In genomic region chr9:68979538-68980314, GRCh38 we compare ENCODE assay signal across 9 cellular contexts. TPM values are rescaled to one million over a fixed set of nuclear protein-coding genes. Genes with fewer than 3 reads are reported as not detected.
DNase-seq lines count a peak whose midpoint lies in the region; FAIRE-seq and TF ChIP-seq lines count a peak whose summit lies in the region.
"Had no signal": no experiment of that assay in that cellular context is flagged by ENCODE, and none has a peak within 500 bp of the region (broad histone marks: within the 10 kb centered on the region; RNA-seq: fewer than 3 reads in every experiment).

No MANE protein-coding gene starts in this region.

- 90% methylated on average over 9 of the region's 9 CpGs; no CpG with 5 or more reads in 1 of the 2 experiments for WGBS in H1 (ENCODE audit: extremely low coverage in 1 of 2, insufficient coverage in 1 of 2, insufficient read length in 1 of 2, insufficient replicate concordance in 2 of 2, low coverage in 1 of 2, low lambda C conversion rate in 2 of 2, missing lambda C conversion rate in 1 of 2), 2 experiments

- peaks cover 3 to 12% (median 4%) of the 10 kb centered on the region in 4 experiments; a peak in 6 of 7 replicates for H3K4me1 ChIP-seq in H1 (replicated peaks in 1 of 4; ENCODE audit: control insufficient read depth in 3 of 4, insufficient read depth in 4 of 4, low read length in 3 of 4)
- peaks cover 32% of the 10 kb centered on the region for H3K4me1 ChIP-seq in rectal smooth muscle tissue (ENCODE audit: control insufficient read depth, insufficient read depth, low read length)
- H3K4me1 ChIP-seq in uterus: peaks cover 0 to 6% of the 10 kb centered on the region in 2 donors

- no peak overlapping the region for H3K27ac ChIP-seq in H1 (ENCODE audit: low read depth, low read length)
- H3K27ac ChIP-seq in rectal smooth muscle tissue (ENCODE audit: low read depth, low read length): peak overlapping the region; percentile 86
- H3K27ac ChIP-seq in uterus: no peak overlapping the region

- H2BK120ac ChIP-seq in H1 (replicated peaks; ENCODE audit: low read depth, low read length): no peak overlapping the region

- no peak overlapping the region for H3K4me2 ChIP-seq in H1 (ENCODE audit: insufficient read depth in 1 of 2, low read depth in 2 of 2, low read length in 2 of 2)

- CTCF ChIA-PET in H1 (lab: Charles Lee; ENCODE audit: partially characterized antibody): interaction anchor here (1.0 to 1.3 kb wide), 5 partner anchors 13 to 396 kb away, joined by 3 to 5 read pairs (median 4); partner anchors contain the start of gene PIP5K1B

- no peak overlapping the region for H2BK15ac ChIP-seq in H1 (ENCODE audit: low read length)

- H3K9me3 Mint-ChIP-seq in T-helper 1 cell treated with Interleukin-12 subunit alpha and Interleukin-12 subunit beta and Interleukin-4 antibody, amounts not matched to agents 30 μg/mL and 1 μg/mL, for 36 hours: no peaks in the 10 kb centered on the region

- H3K4me1 Mint-ChIP-seq in T-helper 1 cell treated with Interleukin-12 subunit alpha and Interleukin-12 subunit beta and Interleukin-4 antibody, amounts not matched to agents 30 μg/mL and 1 μg/mL, for 36 hours (ENCODE audit: low read depth): peaks cover 47% of the 10 kb centered on the region

- peak; percentile 26 for TF ChIP-seq POLR2A in GM18951 (IDR thresholded peaks at IDR 0.05; ENCODE audit: extremely low read depth, insufficient read depth, insufficient read length)
- TF ChIP-seq POLR2A in H1 (IDR thresholded peaks at IDR 0.05; ENCODE audit: control extremely low read depth in 1 of 2, low read depth in 2 of 2, low read length in 2 of 2): no peak
- TF ChIP-seq POLR2A in uterus (IDR thresholded peaks at IDR 0.05): no peak

- DNase-seq in H1 (ENCODE audit: low read depth in 1 of 2, low spot score in 2 of 2): no peak
- DNase-seq in NCI-H2196 (lab: John Stamatoyannopoulos, UW; ENCODE audit: unreplicated experiment): no peak
- no peak for DNase-seq in uterus
- DNase-seq in NCI-H1092 treated with DMSO at 0.1 percent for 48 hours (lab: John Stamatoyannopoulos, UW): no peak
- DNase-seq in foreskin fibroblast: no peak

- TF ChIP-seq CTCF in H1 (IDR thresholded peaks at IDR 0.05; ENCODE audit: control extremely low read depth in 1 of 3, insufficient read depth in 1 of 3, low read depth in 1 of 3, low read length in 3 of 3): no peak
- TF ChIP-seq CTCF in uterus (IDR thresholded peaks at IDR 0.05): no peak
- no peak for TF ChIP-seq CTCF in foreskin fibroblast (IDR thresholded peaks at IDR 0.05; ENCODE audit: low read depth, low read length)

- intact Hi-C loops in uterus (cut with DNase I; ENCODE audit: low total_unique reads): no loop called here

- H3K79me2 ChIP-seq in H1 (ENCODE audit: control insufficient read depth in 1 of 2, insufficient read depth in 2 of 2, low read length in 2 of 2): no peaks in the 10 kb centered on the region

- 0 out of 2 replicates have a peak overlapping the region, but pooled peaks have one; percentile 11 for H2AFZ ChIP-seq in H1 (ENCODE audit: low read length)

- H2BK5ac ChIP-seq in H1 (ENCODE audit: low read depth, low read length): peak overlapping the region; percentile 37; the same call in 1 of the 2 replicates

- peak overlapping the region; percentile 78 for H3K27ac Mint-ChIP-seq in T-helper 1 cell treated with Interleukin-12 subunit alpha and Interleukin-12 subunit beta and Interleukin-4 antibody, amounts not matched to agents 30 μg/mL and 1 μg/mL, for 36 hours

- H3K56ac ChIP-seq in H1 (replicated peaks; ENCODE audit: insufficient read length, low read depth, low read length): no peak overlapping the region

- no peak overlapping the region; the same call in 1 of the 2 replicates for H2BK20ac ChIP-seq in H1 (ENCODE audit: low read length)

- TF ChIP-seq RAD21 in H1 (IDR thresholded peaks at IDR 0.05 in 1 of 2, conservative IDR thresholded peaks at IDR 0.05 in 1 of 2; ENCODE audit: low read depth in 2 of 2, low read length in 2 of 2): no peak

- H3K27me3 Mint-ChIP-seq in T-helper 1 cell treated with Interleukin-12 subunit alpha and Interleukin-12 subunit beta and Interleukin-4 antibody, amounts not matched to agents 30 μg/mL and 1 μg/mL, for 36 hours (ENCODE audit: low read depth): no peaks in the 10 kb centered on the region

- H3K36me3 ChIP-seq in H1 (ENCODE audit: control insufficient read depth in 2 of 4, insufficient read depth in 4 of 4, low read length in 3 of 4) (0 out of 8 replicates have a peak, but pooled peaks cover 0 to 2% (median 0%) of the 10 kb centered on the region in 4 experiments), rectal smooth muscle tissue (ENCODE audit: control insufficient read depth, insufficient read depth, low read length) (no peaks in the 10 kb centered on the region), uterus (no peaks in the 10 kb centered on the region)

- H3K9ac ChIP-seq in H1 (replicated peaks in 1 of 4; ENCODE audit: extremely low read depth in 1 of 4, low read depth in 3 of 4, low read length in 3 of 4): no peak overlapping the region
- no peak overlapping the region for H3K9ac ChIP-seq in rectal smooth muscle tissue (ENCODE audit: low read length)

- TF ChIP-seq EP300 in H1 (IDR thresholded peaks at IDR 0.05; ENCODE audit: borderline replicate concordance in 1 of 2, low read depth in 2 of 2, low read length in 2 of 2): no peak

- H3K9me3 ChIP-seq in H1 (ENCODE audit: insufficient read depth in 2 of 2, low read depth in 1 of 2, low read length in 1 of 2) (peaks cover 9 to 11% of the 10 kb centered on the region in 2 experiments; a peak in 3 of 4 replicates), uterus (no peaks in the 10 kb centered on the region)

- H4K20me1 ChIP-seq in H1 (replicated peaks in 1 of 2; ENCODE audit: control insufficient read depth in 1 of 2, insufficient read depth in 2 of 2, low read length in 2 of 2): no peaks in the 10 kb centered on the region

- H2BK12ac ChIP-seq in H1 (ENCODE audit: low read depth, low read length): peak overlapping the region; percentile 30; the same call in 1 of the 2 replicates

- H3K79me1 ChIP-seq in H1 (ENCODE audit: low read depth, low read length): no peaks in the 10 kb centered on the region

- H4K8ac ChIP-seq in H1 (ENCODE audit: extremely low read depth, insufficient read depth, low read length): peak overlapping the region; percentile 7; the same call in 1 of the 2 replicates

- peak overlapping the region; percentile 24; the same call in 1 of the 2 replicates for H3K18ac ChIP-seq in H1 (ENCODE audit: extremely low read depth, low read length)

- no peak overlapping the region for H4K5ac ChIP-seq in H1 (ENCODE audit: insufficient read length, low read depth, low read length)

- no peak overlapping the region for H3K14ac ChIP-seq in H1 (ENCODE audit: insufficient read length)

- peaks cover 4% of the 10 kb centered on the region for H3K36me3 Mint-ChIP-seq in T-helper 1 cell treated with Interleukin-12 subunit alpha and Interleukin-12 subunit beta and Interleukin-4 antibody, amounts not matched to agents 30 μg/mL and 1 μg/mL, for 36 hours (ENCODE audit: low read depth)

- H3K27me3 ChIP-seq in H1 (replicated peaks in 1 of 4; ENCODE audit: control insufficient read depth in 3 of 4, extremely low read depth in 1 of 4, insufficient read depth in 3 of 4, low read length in 3 of 4): no peaks in the 10 kb centered on the region
- H3K27me3 ChIP-seq in rectal smooth muscle tissue (ENCODE audit: control insufficient read depth, insufficient read depth, low read length): no peaks in the 10 kb centered on the region
- no peaks in the 10 kb centered on the region for H3K27me3 ChIP-seq in uterus

- H3K4me3 ChIP-seq in H1 (ENCODE audit: extremely low read depth in 1 of 4, insufficient read depth in 2 of 4, low read depth in 3 of 4, low read length in 4 of 4): no peak overlapping the region
- H3K4me3 ChIP-seq in rectal smooth muscle tissue (ENCODE audit: low read length): no peak overlapping the region
- no peak overlapping the region for H3K4me3 ChIP-seq in uterus
- no peak overlapping the region for H3K4me3 ChIP-seq in foreskin fibroblast (ENCODE audit: low read depth in 1 of 2, low read length in 2 of 2)

- in situ Hi-C loops in GM18951 (cut with MboI; ENCODE audit: low sequenced_read_pairs, unreplicated experiment): no loop called here

- peak overlapping the region; percentile 37 for H4K91ac ChIP-seq in H1 (replicated peaks; ENCODE audit: insufficient read length, low read length)

- H3K23ac ChIP-seq in H1 (ENCODE audit: insufficient read length): no peak overlapping the region

- H2AK5ac ChIP-seq in H1 (ENCODE audit: low read depth, low read length): no peak overlapping the region

- no peak for FAIRE-seq in H1 (lab: Jason Lieb, UNC)
- FAIRE-seq: keratinocyte had no signal

- POLR2A ChIA-PET in H1 (lab: Charles Lee; ENCODE audit: partially characterized antibody): interaction anchor here (0.8 kb wide), 1 partner anchor 18 kb away, joined by 3 read pairs; no protein-coding TSS in a partner anchor

- no peak overlapping the region for H3K4ac ChIP-seq in H1 (replicated peaks; ENCODE audit: insufficient read length, low read depth, low read length)

- H3K23me2 ChIP-seq in H1 (ENCODE audit: low read depth, low read length): no peaks in the 10 kb centered on the region

- peak overlapping the region; percentile 49 for H3K4me3 Mint-ChIP-seq in T-helper 1 cell treated with Interleukin-12 subunit alpha and Interleukin-12 subunit beta and Interleukin-4 antibody, amounts not matched to agents 30 μg/mL and 1 μg/mL, for 36 hours

TF ChIP-seq in H1, 55 proteins besides CTCF, POLR2A, EP300 and RAD21 (continues in another document):
- no peak for TF ChIP-seq SAP30 (IDR thresholded peaks at IDR 0.05; ENCODE audit: insufficient read depth, insufficient replicate concordance, low read length)

RNA-seq across cellular contexts. Expression of gene PRKACG, which starts 34.2 kb away (rescaled TPM):
- not detected in 2 replicates for total RNA-seq in H1 (2021; fragmentation: NEBNext Ultra II Directional; extraction: Animal tissue kit (Norgen Biotek cat#: 25700))
- polyA plus RNA-seq in H1 (2011; rRNA removed): not detected in 2 replicates
- not detected for polyA plus RNA-seq in H1 (2011; cell fraction: cytosol; rRNA removed)
- polyA plus RNA-seq in H1 (2011; cell fraction: nucleus; rRNA removed): not detected
- not detected in 4 replicates for polyA plus RNA-seq in H1 (2012, experiment 1 of 2)
- polyA plus RNA-seq in H1 (2012, experiment 2 of 2): not detected
- not detected for polyA plus RNA-seq in H1 (2013, experiment 1 of 2)
- not detected for polyA plus RNA-seq in H1 (2013, experiment 2 of 2)
- polyA minus RNA-seq in H1 (2011; rRNA and poly(A)+ RNA removed): not detected in 2 replicates
- polyA minus RNA-seq in H1 (2011; cell fraction: cytosol; rRNA and poly(A)+ RNA removed): not detected
- polyA minus RNA-seq in H1 (2011; cell fraction: nucleus; rRNA and poly(A)+ RNA removed): not detected
- total RNA-seq in uterus: not detected
- polyA plus RNA-seq: keratinocyte had no signal

RNA-seq across cellular contexts. Expression of gene FXN, which starts 55.8 kb away (rescaled TPM):
- total RNA-seq in H1 (2021; fragmentation: NEBNext Ultra II Directional; extraction: Animal tissue kit (Norgen Biotek cat#: 25700)): 37.5 and 41.6 TPM in 2 replicates
- 24.0 and 34.2 TPM in 2 replicates for polyA plus RNA-seq in H1 (2011; rRNA removed)
- polyA plus RNA-seq in H1 (2011; cell fraction: cytosol; rRNA removed): 28.3 TPM
- polyA plus RNA-seq in H1 (2011; cell fraction: nucleus; rRNA removed): 13.8 TPM
- polyA plus RNA-seq in H1 (2012, experiment 1 of 2): 32.8 to 43.8 TPM (median 36.6 TPM) in 4 replicates
- 47.9 TPM for polyA plus RNA-seq in H1 (2012, experiment 2 of 2)
- polyA plus RNA-seq in H1 (2013, experiment 1 of 2): 39.4 TPM
- polyA plus RNA-seq in H1 (2013, experiment 2 of 2): 40.1 TPM
- 25.0 and 27.2 TPM in 2 replicates for polyA minus RNA-seq in H1 (2011; rRNA and poly(A)+ RNA removed)
- 7.3 TPM for polyA minus RNA-seq in H1 (2011; cell fraction: cytosol; rRNA and poly(A)+ RNA removed)
- 15.8 TPM for polyA minus RNA-seq in H1 (2011; cell fraction: nucleus; rRNA and poly(A)+ RNA removed)
- total RNA-seq in uterus: 10 to 100 TPM in 3 of 4 donors, 1 to 10 TPM in 1; 5.9 to 20.3 (median 18.5) TPM
